ENCODE assay signal across 26 cellular contexts in genomic region chr3:127218457-127218922, GRCh38. TPM values are rescaled to one million over a fixed set of nuclear protein-coding genes. Genes with fewer than 3 reads are reported as not detected.
"Had no signal": no experiment of that assay in that cellular context is flagged by ENCODE, and none has a peak within 500 bp of the region (broad histone marks: within the 10 kb centered on the region; RNA-seq: fewer than 3 reads in every experiment).

No MANE protein-coding gene starts in this region.

- ATAC-seq: effector memory CD8-positive, alpha-beta T cell; sciatic nerve had no signal

- H3K9me3 ChIP-seq: ascending aorta, ovary, suprapubic skin had no signal

- H3K9me3 Mint-ChIP-seq: activated naive CD8-positive, alpha-beta T cell treated with anti-CD3 and anti-CD28 coated beads, Interleukin-2, amount 50 U/mL, for 24 hours; activated T-helper 17 cell treated with anti-CD3 and anti-CD28 coated beads, Interleukin-2, amount 50 U/mL, for 72 hours; effector memory CD8-positive, alpha-beta T cell; immature natural killer cell; mesothelial cell of epicardium; neural crest cell; type B pancreatic cell had no signal

- H3K4me1 ChIP-seq: suprapubic skin had no signal

- H3K4me1 Mint-ChIP-seq: activated T-helper 17 cell treated with anti-CD3 and anti-CD28 coated beads, Interleukin-2, amount 50 U/mL, for 72 hours; immature natural killer cell; mesothelial cell of epicardium had no signal

- H3K4me3 Mint-ChIP-seq: activated naive CD8-positive, alpha-beta T cell treated with anti-CD3 and anti-CD28 coated beads, Interleukin-2, amount 50 U/mL, for 24 hours; activated T-helper 17 cell treated with anti-CD3 and anti-CD28 coated beads, Interleukin-2, amount 50 U/mL, for 72 hours; effector memory CD8-positive, alpha-beta T cell; immature natural killer cell; mesothelial cell of epicardium; neural crest cell; type B pancreatic cell had no signal

- H3K27ac Mint-ChIP-seq: activated naive CD8-positive, alpha-beta T cell treated with anti-CD3 and anti-CD28 coated beads, Interleukin-2, amount 50 U/mL, for 24 hours; activated T-helper 17 cell treated with anti-CD3 and anti-CD28 coated beads, Interleukin-2, amount 50 U/mL, for 72 hours; effector memory CD8-positive, alpha-beta T cell; immature natural killer cell; mesothelial cell of epicardium; type B pancreatic cell had no signal

- H3K36me3 ChIP-seq: ascending aorta, ovary, suprapubic skin had no signal

- H3K27me3 ChIP-seq: ascending aorta, ovary had no signal

- H3K4me3 ChIP-seq: ascending aorta, ovary, suprapubic skin had no signal

- H3K36me3 Mint-ChIP-seq: immature natural killer cell, mesothelial cell of epicardium, type B pancreatic cell had no signal

- H3K27ac ChIP-seq: ascending aorta, epithelial cell of prostate, ovary, suprapubic skin, VCaP had no signal

- FAIRE-seq: bronchial epithelial cell had no signal

- DNase-seq: activated CD4-positive, alpha-beta T cell treated with anti-CD3 and anti-CD28 coated beads for 1 hour; activated CD4-positive, alpha-beta T cell treated with anti-CD3 and anti-CD28 coated beads, Interleukin-2, amount 50 U/mL, for 4 hours; activated naive CD4-positive, alpha-beta T cell treated with Interleukin-2 at 50 U/mL for 16 hours; activated naive CD8-positive, alpha-beta T cell treated with anti-CD3 and anti-CD28 coated beads, Interleukin-2, amount 50 U/mL, for 24 hours; activated T-cell treated with anti-CD3 and anti-CD28 coated beads for 4 hours; dermis blood vessel endothelial cell; effector memory CD8-positive, alpha-beta T cell; foreskin melanocyte; immature natural killer cell; ovary; stimulated activated naive CD8-positive, alpha-beta T cell treated with anti-CD3 and anti-CD28 coated beads, Interleukin-15, Interleukin-2, amounts not matched to agents 100 U/mL and 50 U/mL, for 24 hours; T-helper 9 cell had no signal

RNA-seq across cellular contexts. Expression of gene PRR23E, which starts 25.6 kb away (rescaled TPM):
- total RNA-seq: activated T-helper 17 cell treated with anti-CD3 and anti-CD28 coated beads, Interleukin-2, amount 50 U/mL, for 72 hours; ascending aorta; bronchial epithelial cell; cerebellum; dermis blood vessel endothelial cell; fibroblast of lung; lower leg skin; mesothelial cell of epicardium; neural crest cell; ovary; pulmonary artery endothelial cell; sciatic nerve; suprapubic skin had no signal
- polyA plus RNA-seq: fibroblast of lung, immature natural killer cell had no signal
